17 cellular contexts compared by ENCODE assay signal in the genomic region with DNA sequence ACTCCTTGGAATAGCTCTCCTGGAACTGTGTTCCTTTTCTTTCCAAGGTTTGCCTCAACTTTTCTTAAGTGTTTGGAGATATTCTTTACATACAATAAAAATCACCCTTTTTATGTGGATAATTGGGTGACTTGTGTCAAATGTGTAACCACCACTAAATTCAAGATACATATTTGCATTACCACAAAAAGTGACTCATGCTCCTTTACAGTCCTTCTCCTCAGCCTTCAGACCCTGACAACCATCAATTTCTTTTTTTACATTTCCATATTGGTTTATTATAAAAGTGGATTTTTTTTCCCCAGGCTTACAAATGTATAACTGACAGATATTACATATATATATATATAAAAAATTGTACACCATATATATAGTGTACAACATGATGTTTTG.
DNase-seq lines count a peak whose midpoint lies in the region; ATAC-seq, FAIRE-seq and TF ChIP-seq lines count a peak whose summit lies in the region.
"Had no signal": no experiment of that assay in that cellular context is flagged by ENCODE, and none has a peak within 500 bp of the region (broad histone marks: within the 10 kb centered on the region; RNA-seq: fewer than 3 reads in every experiment).

No MANE protein-coding gene starts in this region.

- ATAC-seq in A549 = no peak
- no peak for ATAC-seq in pancreas

- H3K4me1 ChIP-seq in A549 (no peaks in the 10 kb centered on the region), hepatocyte (ENCODE audit: insufficient read depth) (peaks cover 2% of the 10 kb centered on the region), pancreas (peaks cover 0 to under 1% (median 0%) of the 10 kb centered on the region in 3 donors)
- H3K4me1 ChIP-seq: Peyer's patch had no signal

- H2AFZ ChIP-seq in hepatocyte = no peak overlapping the region

- H3K27ac ChIP-seq in A549 (no peak overlapping the region), hepatocyte (no peak overlapping the region), pancreas (no peak overlapping the region)
- H3K27ac ChIP-seq: Peyer's patch had no signal

- H3K4me2 ChIP-seq in A549 = peak overlapping the region; percentile 37
- peak overlapping the region; percentile 40 for H3K4me2 ChIP-seq in hepatocyte

- no peak for TF ChIP-seq POLR2A in A549 (IDR thresholded peaks at IDR 0.05; ENCODE audit: low read length)

- H3K9me2 ChIP-seq in hepatocyte (replicated peaks; ENCODE audit: insufficient read depth) = no peaks in the 10 kb centered on the region

- no peak for TF ChIP-seq RAD21 in A549 (conservative IDR thresholded peaks at IDR 0.05 in 1 of 2, IDR thresholded peaks at IDR 0.05 in 1 of 2)

- DNase-seq in A549 (ENCODE audit: low read depth in 1 of 2, low spot score in 1 of 2) (no peak), HT1080 (ENCODE audit: low read depth) (peak; percentile 5), RPMI7951 (ENCODE audit: low read depth) (peak; percentile 0), hepatocyte (ENCODE audit: low spot score) (no peak), occipital lobe (lab: John Stamatoyannopoulos, UW) (no peak), NCI-H526 treated with DMSO at 0.1 percent for 48 hours (lab: John Stamatoyannopoulos, UW) (no peak), pancreas (no peak)
- DNase-seq: ACHN, AML-193, IMR-90, Karpas-422, NCI-H2029 treated with DMSO at 0.1 percent for 48 hours, NCI-H2171 treated with DMSO at 0.1 percent for 48 hours, NCI-H446 treated with DMSO at 0.1 percent for 48 hours, Peyer's patch, SIG-M5 had no signal

- H3K4me3 ChIP-seq in A549 = peak overlapping the region; percentile 29; the same call in 1 of the 3 replicates
- no peak overlapping the region for H3K4me3 ChIP-seq in hepatocyte
- H3K4me3 ChIP-seq in pancreas = no peak overlapping the region
- H3K4me3 ChIP-seq: Peyer's patch had no signal

- POLR2A ChIA-PET in A549 (lab: Yijun Ruan, JAX) = no interaction called here

- TF ChIP-seq CTCF in A549 (IDR thresholded peaks at IDR 0.05) (no peak), hepatocyte (IDR thresholded peaks at IDR 0.05; ENCODE audit: poor library complexity) (no peak), pancreas (IDR thresholded peaks at IDR 0.05) (no peak)

- H3K27me3 ChIP-seq in hepatocyte = no peaks in the 10 kb centered on the region
- H3K27me3 ChIP-seq in pancreas = no peaks in the 10 kb centered on the region
- H3K27me3 ChIP-seq: Peyer's patch had no signal

- H3K9me3 ChIP-seq in A549 (no peaks in the 10 kb centered on the region), hepatocyte (ENCODE audit: low read depth) (no peaks in the 10 kb centered on the region), pancreas (no peaks in the 10 kb centered on the region)
- H3K9me3 ChIP-seq: Peyer's patch had no signal

- TF ChIP-seq EP300 in A549 (IDR thresholded peaks at IDR 0.05) = no peak

- H3K36me3 ChIP-seq in hepatocyte (replicated peaks; ENCODE audit: insufficient read depth, low read depth) (no peaks in the 10 kb centered on the region), pancreas (no peaks in the 10 kb centered on the region)
- H3K36me3 ChIP-seq: Peyer's patch had no signal

- CTCF ChIA-PET in A549 (lab: Yijun Ruan, JAX) = interaction anchor here (0.9 kb wide), 1 partner anchor 189 kb away, joined by 3 read pairs; no protein-coding TSS in a partner anchor

- intact Hi-C loops in pancreas (cut with DNase I) = no loop called here

- FAIRE-seq in A549 (lab: Jason Lieb, UNC) = no peak
- no peak for FAIRE-seq in pancreas (lab: Jason Lieb, UNC)
- FAIRE-seq: H54 had no signal

- H4K20me1 ChIP-seq in hepatocyte (ENCODE audit: insufficient read depth, poor library complexity, severe bottlenecking) = no peaks in the 10 kb centered on the region

- H3K79me2 ChIP-seq in hepatocyte = no peaks in the 10 kb centered on the region

TF ChIP-seq in A549, 52 proteins besides CTCF, POLR2A, EP300 and RAD21:
- TF ChIP-seq GATA3 (IDR thresholded peaks at IDR 0.05; ENCODE audit: borderline replicate concordance) = no peak
- TF ChIP-seq MAZ (IDR thresholded peaks at IDR 0.05; ENCODE audit: borderline replicate concordance, low read depth, low read length) = no peak
- TF ChIP-seq RFX5 (IDR thresholded peaks at IDR 0.05) = no peak
- no peak for TF ChIP-seq TFCP2L1 (CRISPR knock-in tag; IDR thresholded peaks at IDR 0.05)
- no peak for TF ChIP-seq RNF2 (IDR thresholded peaks at IDR 0.05; ENCODE audit: borderline replicate concordance, low read depth)
- no peak for TF ChIP-seq HDAC2 (IDR thresholded peaks at IDR 0.05)
- TF ChIP-seq JUNB (IDR thresholded peaks at IDR 0.05) = no peak
- no peak for TF ChIP-seq ZSCAN20 (CRISPR knock-in tag; IDR thresholded peaks at IDR 0.05)
- TF ChIP-seq SREBF2 (IDR thresholded peaks at IDR 0.05) = no peak
- no peak for TF ChIP-seq ESRRA (IDR thresholded peaks at IDR 0.05; ENCODE audit: borderline replicate concordance, low read length)
- no peak for TF ChIP-seq PBX3 (IDR thresholded peaks at IDR 0.05)
- no peak for TF ChIP-seq HOXB5 (CRISPR knock-in tag; IDR thresholded peaks at IDR 0.05)
- no peak for TF ChIP-seq KDM1A (IDR thresholded peaks at IDR 0.05; ENCODE audit: low read depth)

Comparison
In these comparisons a context has a peak if more than half of its experiments do, and no peak if none do; other contexts are left out.
1. DNase-seq: peak in HT1080 (single experiment) and RPMI7951 (single experiment); none in A549 (0 of 2), hepatocyte (single experiment), occipital lobe (single experiment), NCI-H526 treated with DMSO at 0.1 percent for 48 hours (single experiment) and pancreas (0 of 6).